Comparison of ENCODE assay signal across 8 cellular contexts in genomic region chr14:24710403-24711063, GRCh38.
A peak's percentile ranks its signal among the peaks of the same experiment; 100 is the strongest.
DNase-seq lines count a peak whose midpoint lies in the region; ATAC-seq and TF ChIP-seq lines count a peak whose summit lies in the region.

No MANE protein-coding gene starts in this region.

- no peak for TF ChIP-seq POLR2A in Peyer's patch (IDR thresholded peaks at IDR 0.05)
- no peak for TF ChIP-seq POLR2A in prostate gland (IDR thresholded peaks at IDR 0.05)

- H3K4me1 ChIP-seq in Peyer's patch (no peaks in the 10 kb centered on the region), prostate gland (replicated peaks) (no peaks in the 10 kb centered on the region)

- H3K27me3 ChIP-seq in Peyer's patch: no peaks in the 10 kb centered on the region
- H3K27me3 ChIP-seq in prostate gland (replicated peaks; ENCODE audit: insufficient read depth): no peaks in the 10 kb centered on the region

- H3K4me3 ChIP-seq in Peyer's patch (no peak overlapping the region), prostate gland (no peak overlapping the region)

- WGBS in prostate gland: 20% methylated on average over 14 of the region's 14 CpGs

- TF ChIP-seq CTCF in Peyer's patch (IDR thresholded peaks at IDR 0.05): peak; percentile 58 to 76 (median 66)
- TF ChIP-seq CTCF in prostate gland (IDR thresholded peaks at IDR 0.05): peak in 3 of 4 experiments; percentile 50 to 59 (median 54)

- H3K27me3 Mint-ChIP-seq in activated naive CD8-positive, alpha-beta T cell treated with anti-CD3 and anti-CD28 coated beads for 36 hours: peaks cover 6% of the 10 kb centered on the region

- H3K4me3 Mint-ChIP-seq in activated naive CD8-positive, alpha-beta T cell treated with anti-CD3 and anti-CD28 coated beads for 36 hours: no peak overlapping the region

- H3K36me3 ChIP-seq in Peyer's patch (no peaks in the 10 kb centered on the region), prostate gland (no peaks in the 10 kb centered on the region)

- H3K4me1 Mint-ChIP-seq in activated naive CD8-positive, alpha-beta T cell treated with anti-CD3 and anti-CD28 coated beads for 36 hours: peaks cover 3% of the 10 kb centered on the region

- H3K36me3 Mint-ChIP-seq in activated naive CD8-positive, alpha-beta T cell treated with anti-CD3 and anti-CD28 coated beads for 36 hours: no peaks in the 10 kb centered on the region

- DNase-seq in GDM1 (lab: John Stamatoyannopoulos, UW) (peak; percentile 39), HuH-7 (ENCODE audit: low spot score) (peak; percentile 28), Peyer's patch (peak in 2 of 3 donors; percentile 45 to 83), head of caudate nucleus (peak; percentile 17 to 89 (median 76)), prostate gland (ENCODE audit: low spot score) (peak; percentile 40)
- DNase-seq in activated naive CD8-positive, alpha-beta T cell treated with anti-CD3 and anti-CD28 coated beads for 36 hours: peak; percentile 51

- no peaks in the 10 kb centered on the region for H3K9me3 Mint-ChIP-seq in activated naive CD8-positive, alpha-beta T cell treated with anti-CD3 and anti-CD28 coated beads for 36 hours

- no peak for ATAC-seq in GM21717 (IDR thresholded peaks at IDR 0.05; ENCODE audit: unreplicated experiment)
- no peak for ATAC-seq in GM18511 (IDR thresholded peaks at IDR 0.05; ENCODE audit: unreplicated experiment)

- no peak overlapping the region for H3K27ac ChIP-seq in Peyer's patch
- H3K27ac ChIP-seq in prostate gland: no peak overlapping the region

- no peak overlapping the region for H3K27ac Mint-ChIP-seq in activated naive CD8-positive, alpha-beta T cell treated with anti-CD3 and anti-CD28 coated beads for 36 hours

- intact Hi-C loops in head of caudate nucleus (cut with DNase I): no loop called here
- intact Hi-C loops in prostate gland (cut with DNase I): loop anchor here (1.0 to 5.0 kb wide), 2 partner anchors 441 to 692 kb away; no protein-coding TSS in a partner anchor

- H3K9me3 ChIP-seq in Peyer's patch (no peaks in the 10 kb centered on the region), prostate gland (no peaks in the 10 kb centered on the region)
